1 cellular context compared by ENCODE assay signal in the genomic region with DNA sequence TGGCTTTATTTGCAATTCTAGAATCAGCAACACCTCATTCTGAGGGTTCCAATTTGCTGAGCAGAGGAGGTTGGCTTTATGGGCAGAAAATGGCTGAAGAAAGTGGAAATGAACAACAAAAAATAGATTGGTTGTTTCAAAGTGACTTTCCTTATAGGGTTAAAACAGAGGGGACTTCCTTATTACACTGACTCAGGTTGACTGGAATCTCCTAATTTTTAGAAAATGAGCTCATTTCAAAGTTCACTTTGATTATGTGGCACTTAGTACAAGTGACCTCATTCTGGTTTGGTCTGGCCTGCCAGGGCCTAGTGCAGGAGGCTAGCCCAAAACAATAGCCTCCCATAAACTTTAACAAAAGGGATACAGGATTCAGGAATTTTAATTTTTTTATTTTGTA.
TF ChIP-seq lines count a peak whose summit lies in the region.

No MANE protein-coding gene starts in this region.

TF ChIP-seq in GM12878, 131 proteins besides CTCF, POLR2A, EP300 and RAD21:
- TF ChIP-seq CREM (IDR thresholded peaks at IDR 0.05; ENCODE audit: low read depth) (peak; percentile 69; the same call in 1 of the 2 replicates), IKZF1 (conservative IDR thresholded peaks at IDR 0.05) (no peak), NRF1 (conservative IDR thresholded peaks at IDR 0.05; ENCODE audit: low read depth, low read length) (no peak), MXI1 (IDR thresholded peaks at IDR 0.05; ENCODE audit: low read depth, low read length) (no peak), PML (IDR thresholded peaks at IDR 0.05; ENCODE audit: low read length) (0 out of 2 replicates have a peak, but pooled peaks have one; percentile 46), KDM1A (IDR thresholded peaks at IDR 0.05; ENCODE audit: borderline replicate concordance) (no peak), ATF7 (IDR thresholded peaks at IDR 0.05; ENCODE audit: low read depth) (peak; percentile 50; the same call in 1 of the 2 replicates), JUNB (IDR thresholded peaks at IDR 0.05) (peak; percentile 82), NFIC (IDR thresholded peaks at IDR 0.05; ENCODE audit: low read depth, low read length) (peak; percentile 64; the same call in 1 of the 2 replicates), SMAD5 (IDR thresholded peaks at IDR 0.05; ENCODE audit: low read depth) (no peak), CEBPB (IDR thresholded peaks at IDR 0.05; ENCODE audit: borderline replicate concordance in 1 of 2, low read depth in 2 of 2, low read length in 2 of 2) (peak in 1 of 2 experiments; percentile 45; a peak in 1 of 4 replicates), CHD1 (IDR thresholded peaks at IDR 0.05; ENCODE audit: low read depth, low read length) (no peak), CEBPZ (IDR thresholded peaks at IDR 0.05; ENCODE audit: low read depth, low read length) (no peak), NFYA (IDR thresholded peaks at IDR 0.05; ENCODE audit: borderline replicate concordance, low read depth, low read length) (no peak), MEF2B (IDR thresholded peaks at IDR 0.05; ENCODE audit: partially characterized antibody, poor library complexity, severe bottlenecking) (no peak), NFXL1 (IDR thresholded peaks at IDR 0.05; ENCODE audit: borderline replicate concordance) (no peak), PAX8 (IDR thresholded peaks at IDR 0.05) (no peak), RFX5 (IDR thresholded peaks at IDR 0.05; ENCODE audit: low read depth, low read length) (no peak), CBFB (IDR thresholded peaks at IDR 0.05; ENCODE audit: low read depth) (no peak), FOXM1 (IDR thresholded peaks at IDR 0.05; ENCODE audit: low read depth, low read length) (peak; percentile 41; the same call in 1 of the 2 replicates), TCF12 (IDR thresholded peaks at IDR 0.05; ENCODE audit: low read depth, low read length) (no peak), ZNF384 (IDR thresholded peaks at IDR 0.05; ENCODE audit: borderline replicate concordance, low read depth, low read length) (no peak), MEF2A (IDR thresholded peaks at IDR 0.05; ENCODE audit: insufficient read depth, low read depth, low read length) (peak; percentile 29; the same call in 1 of the 2 replicates), ATF2 (IDR thresholded peaks at IDR 0.05; ENCODE audit: low read length) (peak; percentile 68), LARP7 (IDR thresholded peaks at IDR 0.05) (no peak), STAT1 (conservative IDR thresholded peaks at IDR 0.05) (no peak), ESRRA (IDR thresholded peaks at IDR 0.05; ENCODE audit: low read length) (no peak), HCFC1 (IDR thresholded peaks at IDR 0.05; ENCODE audit: low read length) (no peak), BCL3 (IDR thresholded peaks at IDR 0.05; ENCODE audit: borderline replicate concordance, insufficient read depth, low read depth, low read length, poor library complexity, severe bottlenecking) (no peak), ZNF24 (IDR thresholded peaks at IDR 0.05) (no peak), SRF (IDR thresholded peaks at IDR 0.05; ENCODE audit: low read depth in 2 of 2, low read length in 2 of 2) (peak in 1 of 2 experiments; percentile 40; a peak in 1 of 4 replicates), HSF1 (IDR thresholded peaks at IDR 0.05; ENCODE audit: low read depth, low read length) (no peak), POLR2AphosphoS5 (IDR thresholded peaks at IDR 0.05; ENCODE audit: low read length) (no peak), CREB1 (IDR thresholded peaks at IDR 0.05; ENCODE audit: low read depth) (peak; percentile 81; the same call in 1 of the 2 replicates), NKRF (conservative IDR thresholded peaks at IDR 0.05) (no peak), PAX5 (IDR thresholded peaks at IDR 0.05; ENCODE audit: borderline replicate concordance, low read depth, low read length) (no peak), RUNX3 (IDR thresholded peaks at IDR 0.05; ENCODE audit: low read length) (peak; percentile 58; the same call in 1 of the 2 replicates), ZBED1 (IDR thresholded peaks at IDR 0.05; ENCODE audit: borderline replicate concordance) (0 out of 2 replicates have a peak, but pooled peaks have one; percentile 20)
- TF ChIP-seq, protein P1, sequence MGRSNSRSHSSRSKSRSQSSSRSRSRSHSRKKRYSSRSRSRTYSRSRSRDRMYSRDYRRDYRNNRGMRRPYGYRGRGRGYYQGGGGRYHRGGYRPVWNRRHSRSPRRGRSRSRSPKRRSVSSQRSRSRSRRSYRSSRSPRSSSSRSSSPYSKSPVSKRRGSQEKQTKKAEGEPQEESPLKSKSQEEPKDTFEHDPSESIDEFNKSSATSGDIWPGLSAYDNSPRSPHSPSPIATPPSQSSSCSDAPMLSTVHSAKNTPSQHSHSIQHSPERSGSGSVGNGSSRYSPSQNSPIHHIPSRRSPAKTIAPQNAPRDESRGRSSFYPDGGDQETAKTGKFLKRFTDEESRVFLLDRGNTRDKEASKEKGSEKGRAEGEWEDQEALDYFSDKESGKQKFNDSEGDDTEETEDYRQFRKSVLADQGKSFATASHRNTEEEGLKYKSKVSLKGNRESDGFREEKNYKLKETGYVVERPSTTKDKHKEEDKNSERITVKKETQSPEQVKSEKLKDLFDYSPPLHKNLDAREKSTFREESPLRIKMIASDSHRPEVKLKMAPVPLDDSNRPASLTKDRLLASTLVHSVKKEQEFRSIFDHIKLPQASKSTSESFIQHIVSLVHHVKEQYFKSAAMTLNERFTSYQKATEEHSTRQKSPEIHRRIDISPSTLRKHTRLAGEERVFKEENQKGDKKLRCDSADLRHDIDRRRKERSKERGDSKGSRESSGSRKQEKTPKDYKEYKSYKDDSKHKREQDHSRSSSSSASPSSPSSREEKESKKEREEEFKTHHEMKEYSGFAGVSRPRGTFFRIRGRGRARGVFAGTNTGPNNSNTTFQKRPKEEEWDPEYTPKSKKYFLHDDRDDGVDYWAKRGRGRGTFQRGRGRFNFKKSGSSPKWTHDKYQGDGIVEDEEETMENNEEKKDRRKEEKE (IDR thresholded peaks at IDR 0.05): no peak
- TF ChIP-seq, protein P2, sequence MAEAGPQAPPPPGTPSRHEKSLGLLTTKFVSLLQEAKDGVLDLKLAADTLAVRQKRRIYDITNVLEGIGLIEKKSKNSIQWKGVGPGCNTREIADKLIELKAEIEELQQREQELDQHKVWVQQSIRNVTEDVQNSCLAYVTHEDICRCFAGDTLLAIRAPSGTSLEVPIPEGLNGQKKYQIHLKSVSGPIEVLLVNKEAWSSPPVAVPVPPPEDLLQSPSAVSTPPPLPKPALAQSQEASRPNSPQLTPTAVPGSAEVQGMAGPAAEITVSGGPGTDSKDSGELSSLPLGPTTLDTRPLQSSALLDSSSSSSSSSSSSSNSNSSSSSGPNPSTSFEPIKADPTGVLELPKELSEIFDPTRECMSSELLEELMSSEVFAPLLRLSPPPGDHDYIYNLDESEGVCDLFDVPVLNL (IDR thresholded peaks at IDR 0.05; ENCODE audit: low read depth, low read length): no peak
- TF ChIP-seq, protein P3, sequence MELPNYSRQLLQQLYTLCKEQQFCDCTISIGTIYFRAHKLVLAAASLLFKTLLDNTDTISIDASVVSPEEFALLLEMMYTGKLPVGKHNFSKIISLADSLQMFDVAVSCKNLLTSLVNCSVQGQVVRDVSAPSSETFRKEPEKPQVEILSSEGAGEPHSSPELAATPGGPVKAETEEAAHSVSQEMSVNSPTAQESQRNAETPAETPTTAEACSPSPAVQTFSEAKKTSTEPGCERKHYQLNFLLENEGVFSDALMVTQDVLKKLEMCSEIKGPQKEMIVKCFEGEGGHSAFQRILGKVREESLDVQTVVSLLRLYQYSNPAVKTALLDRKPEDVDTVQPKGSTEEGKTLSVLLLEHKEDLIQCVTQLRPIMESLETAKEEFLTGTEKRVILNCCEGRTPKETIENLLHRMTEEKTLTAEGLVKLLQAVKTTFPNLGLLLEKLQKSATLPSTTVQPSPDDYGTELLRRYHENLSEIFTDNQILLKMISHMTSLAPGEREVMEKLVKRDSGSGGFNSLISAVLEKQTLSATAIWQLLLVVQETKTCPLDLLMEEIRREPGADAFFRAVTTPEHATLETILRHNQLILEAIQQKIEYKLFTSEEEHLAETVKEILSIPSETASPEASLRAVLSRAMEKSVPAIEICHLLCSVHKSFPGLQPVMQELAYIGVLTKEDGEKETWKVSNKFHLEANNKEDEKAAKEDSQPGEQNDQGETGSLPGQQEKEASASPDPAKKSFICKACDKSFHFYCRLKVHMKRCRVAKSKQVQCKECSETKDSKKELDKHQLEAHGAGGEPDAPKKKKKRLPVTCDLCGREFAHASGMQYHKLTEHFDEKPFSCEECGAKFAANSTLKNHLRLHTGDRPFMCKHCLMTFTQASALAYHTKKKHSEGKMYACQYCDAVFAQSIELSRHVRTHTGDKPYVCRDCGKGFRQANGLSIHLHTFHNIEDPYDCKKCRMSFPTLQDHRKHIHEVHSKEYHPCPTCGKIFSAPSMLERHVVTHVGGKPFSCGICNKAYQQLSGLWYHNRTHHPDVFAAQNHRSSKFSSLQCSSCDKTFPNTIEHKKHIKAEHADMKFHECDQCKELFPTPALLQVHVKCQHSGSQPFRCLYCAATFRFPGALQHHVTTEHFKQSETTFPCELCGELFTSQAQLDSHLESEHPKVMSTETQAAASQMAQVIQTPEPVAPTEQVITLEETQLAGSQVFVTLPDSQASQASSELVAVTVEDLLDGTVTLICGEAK (IDR thresholded peaks at IDR 0.05; ENCODE audit: borderline replicate concordance): no peak
